Comparison of ENCODE assay signal across 9 cellular contexts in genomic region chr14:74619672-74620131, GRCh38. TPM values are rescaled to one million over a fixed set of nuclear protein-coding genes. Genes with fewer than 3 reads are reported as not detected.
DNase-seq lines count a peak whose midpoint lies in the region; ATAC-seq and TF ChIP-seq lines count a peak whose summit lies in the region.
"Had no signal": no experiment of that assay in that cellular context is flagged by ENCODE, and none has a peak within 500 bp of the region (broad histone marks: within the 10 kb centered on the region; RNA-seq: fewer than 3 reads in every experiment).

No MANE protein-coding gene starts in this region.

- H3K4me3 ChIP-seq in upper lobe of left lung, result no peak overlapping the region

- no peak for TF ChIP-seq EP300 in upper lobe of left lung (IDR thresholded peaks at IDR 0.05)

- no peaks in the 10 kb centered on the region for H3K9me3 Mint-ChIP-seq in T-helper 1 cell treated with Interleukin-12 subunit alpha and Interleukin-12 subunit beta and Interleukin-4 antibody, amounts not matched to agents 30 μg/mL and 1 μg/mL, for 36 hours
- H3K9me3 Mint-ChIP-seq in MCF 10A (ENCODE audit: unreplicated experiment), result no peaks in the 10 kb centered on the region

- no TSS peak for BruUV-seq in MCF 10A (replicated peaks; lab: Mats Ljungman, UMichigan)

- peaks cover 32% of the 10 kb centered on the region for H3K27me3 Mint-ChIP-seq in T-helper 1 cell treated with Interleukin-12 subunit alpha and Interleukin-12 subunit beta and Interleukin-4 antibody, amounts not matched to agents 30 μg/mL and 1 μg/mL, for 36 hours (ENCODE audit: low read depth)
- no peaks in the 10 kb centered on the region for H3K27me3 Mint-ChIP-seq in MCF 10A (ENCODE audit: insufficient read depth, unreplicated experiment)

- WGBS in upper lobe of left lung, 2 donors, result 44 to 62% methylated on average over 2 to 6 of the region's 6 CpGs

- intact Hi-C loops in MCF 10A (cut with micrococcal nuclease) (loop anchor here (5.0 kb wide), 2 partner anchors 38 to 143 kb away; partner anchors contain the start of gene YLPM1), left colon (cut with DNase I, micrococcal nuclease) (loop anchor here in 1 of 2 donors (10.0 kb wide), 1 partner anchor 125 kb away; the partner anchor contains the start of genes ISCA2 and NPC2)

- CTCF ChIA-PET in MCF 10A (lab: Yijun Ruan, JAX), result interaction anchor here (3.8 kb wide), 1 partner anchor 10 kb away, joined by 21 read pairs; no protein-coding TSS in a partner anchor

- no peak overlapping the region for H3K27ac Mint-ChIP-seq in T-helper 1 cell treated with Interleukin-12 subunit alpha and Interleukin-12 subunit beta and Interleukin-4 antibody, amounts not matched to agents 30 μg/mL and 1 μg/mL, for 36 hours
- H3K27ac Mint-ChIP-seq in MCF 10A (ENCODE audit: low read depth, unreplicated experiment), result peak overlapping the region; percentile 71
- H3K27ac Mint-ChIP-seq: B cell had no signal

- no peaks in the 10 kb centered on the region for H3K36me3 ChIP-seq in upper lobe of left lung

- H3K27ac ChIP-seq in upper lobe of left lung, result peak overlapping the region; percentile 25 to 85 (median 71)

- H3K9me3 ChIP-seq in upper lobe of left lung, result no peaks in the 10 kb centered on the region

- no peaks in the 10 kb centered on the region for H3K27me3 ChIP-seq in upper lobe of left lung

- peaks cover 50% of the 10 kb centered on the region for H3K4me1 Mint-ChIP-seq in T-helper 1 cell treated with Interleukin-12 subunit alpha and Interleukin-12 subunit beta and Interleukin-4 antibody, amounts not matched to agents 30 μg/mL and 1 μg/mL, for 36 hours (ENCODE audit: low read depth)
- peaks cover 58% of the 10 kb centered on the region for H3K4me1 Mint-ChIP-seq in MCF 10A (ENCODE audit: insufficient read depth, unreplicated experiment)

- POLR2A ChIA-PET in MCF 10A (lab: Yijun Ruan, JAX), result interaction anchor here (0.6 to 2.1 kb wide), 5 partner anchors 10 to 544 kb away, joined by 3 to 10 read pairs (median 4); no protein-coding TSS in a partner anchor

- DNase-seq in T-helper 1 cell (no peak), MCF 10A (ENCODE audit: unreplicated experiment) (peak; percentile 93), left colon (peak; percentile 44 to 57), upper lobe of left lung (peak in 1 of 2 donors; percentile 63), HuH-7 (ENCODE audit: low spot score) (no peak), NCI-H1092 treated with DMSO at 0.1 percent for 48 hours (lab: John Stamatoyannopoulos, UW) (no peak)

- H3K36me3 Mint-ChIP-seq in T-helper 1 cell treated with Interleukin-12 subunit alpha and Interleukin-12 subunit beta and Interleukin-4 antibody, amounts not matched to agents 30 μg/mL and 1 μg/mL, for 36 hours (ENCODE audit: low read depth), result no peaks in the 10 kb centered on the region
- H3K36me3 Mint-ChIP-seq in MCF 10A (ENCODE audit: insufficient read depth, unreplicated experiment), result no peaks in the 10 kb centered on the region

- peaks cover 23 to 49% (median 45%) of the 10 kb centered on the region in 4 donors for H3K4me1 ChIP-seq in upper lobe of left lung

- peak overlapping the region; percentile 49 for H3K4me3 Mint-ChIP-seq in T-helper 1 cell treated with Interleukin-12 subunit alpha and Interleukin-12 subunit beta and Interleukin-4 antibody, amounts not matched to agents 30 μg/mL and 1 μg/mL, for 36 hours
- no peak overlapping the region for H3K4me3 Mint-ChIP-seq in MCF 10A (ENCODE audit: unreplicated experiment)

- no peak for TF ChIP-seq POLR2A in upper lobe of left lung (IDR thresholded peaks at IDR 0.05)

- TF ChIP-seq CTCF in MCF 10A (IDR thresholded peaks at IDR 0.05; ENCODE audit: unreplicated experiment), result no peak
- no peak for TF ChIP-seq CTCF in upper lobe of left lung (IDR thresholded peaks at IDR 0.05)

- peak; percentile 8 for ATAC-seq in left colon
- ATAC-seq in upper lobe of left lung (ENCODE audit: low FRiP score in 2 of 2), result peak; percentile 75 to 92
- no peak for ATAC-seq in GM21515 (IDR thresholded peaks at IDR 0.05; ENCODE audit: unreplicated experiment)

RNA-seq across cellular contexts. Expression of gene LTBP2, which starts 7.7 kb away (rescaled TPM):
- total RNA-seq in MCF 10A (2022) (9.1 and 16.8 TPM in 2 replicates), left colon (1 to 10 TPM; 2.8 to 6.4 TPM), upper lobe of left lung (100 to 1,000 TPM in 2 of 6 donors, 10 to 100 TPM in 4; 19.7 to 136 (median 77.6) TPM)

Comparison
In these comparisons a context has a peak if more than half of its experiments do, and no peak if none do; other contexts are left out.
1. DNase-seq: peak in MCF 10A (single experiment) and left colon (2 of 2); none in T-helper 1 cell (0 of 5), HuH-7 (single experiment) and NCI-H1092 treated with DMSO at 0.1 percent for 48 hours (single experiment).